Comparison of ENCODE assay signal across 1 cellular context in genomic region chr3:86653801-86654200, GRCh38.
TF ChIP-seq lines count a peak whose summit lies in the region.

No MANE protein-coding gene starts in this region.

TF ChIP-seq in GM23338, 12 proteins besides CTCF, POLR2A, EP300 and RAD21 (continued from another document):
- TF ChIP-seq ZNF462 (CRISPR knock-in tag; IDR thresholded peaks at IDR 0.05) = no peak
- no peak for TF ChIP-seq EZH2phosphoT487 (IDR thresholded peaks at IDR 0.05; ENCODE audit: unreplicated experiment)
- TF ChIP-seq JUNB (IDR thresholded peaks at IDR 0.05; ENCODE audit: unreplicated experiment) = no peak
- TF ChIP-seq STAT1 (IDR thresholded peaks at IDR 0.05; ENCODE audit: unreplicated experiment) = no peak
- TF ChIP-seq EZH2 (IDR thresholded peaks at IDR 0.05; ENCODE audit: low read depth, unreplicated experiment) = no peak
- TF ChIP-seq NANOG (IDR thresholded peaks at IDR 0.05; ENCODE audit: borderline replicate concordance) = no peak
- TF ChIP-seq ZNF114 (CRISPR knock-in tag; IDR thresholded peaks at IDR 0.05) = no peak
